In the genomic region with DNA sequence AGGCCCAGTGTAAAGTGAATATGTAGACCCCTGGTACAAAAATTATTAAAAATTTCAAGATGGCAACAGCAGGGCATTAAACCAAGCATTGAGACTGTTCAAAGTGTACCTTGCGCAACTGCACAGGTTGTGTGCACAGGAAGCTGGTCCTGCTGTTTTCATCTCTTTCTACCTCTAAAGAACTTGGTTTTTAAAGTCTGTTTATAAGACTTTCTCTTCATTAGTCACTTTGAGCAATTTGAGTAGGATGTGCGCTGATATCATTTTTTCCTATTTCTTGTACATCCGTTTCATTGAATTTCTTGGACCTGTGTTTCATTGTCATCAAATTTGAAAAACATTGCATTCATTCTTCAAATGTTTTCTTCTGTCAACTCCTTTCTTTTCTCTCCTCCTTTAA, we compare ENCODE assay signal across 2 cellular contexts.
TF ChIP-seq lines count a peak whose summit lies in the region.

No MANE protein-coding gene starts in this region.

TF ChIP-seq in HepG2, 621 proteins besides CTCF, POLR2A, EP300 and RAD21:
- no peak for TF ChIP-seq NCOA1 (CRISPR knock-in tag; IDR thresholded peaks at IDR 0.05)
- no peak for TF ChIP-seq ZNF333 (CRISPR knock-in tag; IDR thresholded peaks at IDR 0.05; ENCODE audit: borderline replicate concordance)
- TF ChIP-seq CEBPG (CRISPR knock-in tag; IDR thresholded peaks at IDR 0.05), result 0 out of 2 replicates have a peak, but pooled peaks have one; percentile 27
- peak; percentile 23; the same call in 1 of the 2 replicates for TF ChIP-seq HNF4A (CRISPR knock-in tag; IDR thresholded peaks at IDR 0.05)
- peak; percentile 56; the same call in 1 of the 2 replicates for TF ChIP-seq ZNF644 (CRISPR knock-in tag; IDR thresholded peaks at IDR 0.05; ENCODE audit: low read depth)
- TF ChIP-seq FOXM1 (CRISPR knock-in tag; IDR thresholded peaks at IDR 0.05), result no peak
- TF ChIP-seq CEBPB (IDR thresholded peaks at IDR 0.05; ENCODE audit: borderline replicate concordance, low read depth, low read length), result peak; percentile 76
- TF ChIP-seq, protein P1, sequence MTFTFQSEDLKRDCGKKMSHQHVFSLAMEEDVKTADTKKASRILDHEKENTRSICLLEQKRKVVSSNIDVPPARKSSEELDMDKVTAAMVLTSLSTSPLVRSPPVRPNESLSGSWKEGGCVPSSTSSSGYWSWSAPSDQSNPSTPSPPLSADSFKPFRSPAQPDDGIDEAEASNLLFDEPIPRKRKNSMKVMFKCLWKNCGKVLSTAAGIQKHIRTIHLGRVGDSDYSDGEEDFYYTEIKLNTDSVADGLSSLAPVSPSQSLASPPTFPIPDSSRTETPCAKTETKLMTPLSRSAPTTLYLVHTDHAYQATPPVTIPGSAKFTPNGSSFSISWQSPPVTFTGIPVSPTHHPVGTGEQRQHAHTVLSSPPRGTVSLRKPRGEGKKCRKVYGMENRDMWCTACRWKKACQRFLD (CRISPR knock-in tag; IDR thresholded peaks at IDR 0.05; ENCODE audit: borderline replicate concordance), result no peak

TF ChIP-seq in endothelial cell of umbilical vein, 7 proteins besides CTCF, POLR2A, EP300 and RAD21:
- no peak for TF ChIP-seq JUN (IDR thresholded peaks at IDR 0.05; ENCODE audit: borderline replicate concordance, insufficient read depth, insufficient read length, low read depth)
- TF ChIP-seq GATA2 (IDR thresholded peaks at IDR 0.05; ENCODE audit: insufficient read depth, insufficient read length, low read depth, low read length), result no peak
- TF ChIP-seq MYC (IDR thresholded peaks at IDR 0.05; ENCODE audit: low read depth, low read length), result no peak
- no peak for TF ChIP-seq POLR2AphosphoS5 (IDR thresholded peaks at IDR 0.05; ENCODE audit: insufficient read depth, low read depth, low read length)
- TF ChIP-seq FOS (IDR thresholded peaks at IDR 0.05; ENCODE audit: borderline replicate concordance, insufficient read depth, low read length), result no peak
- no peak for TF ChIP-seq MAX (IDR thresholded peaks at IDR 0.05; ENCODE audit: insufficient read depth, insufficient read length)
- no peak for TF ChIP-seq EZH2 (IDR thresholded peaks at IDR 0.05; ENCODE audit: borderline replicate concordance, low read depth, low read length, severe bottlenecking)
